Comparison of ENCODE assay signal across 8 cellular contexts in genomic region chr19:51108805-51109146, GRCh38. TPM values are rescaled to one million over a fixed set of nuclear protein-coding genes. Genes with fewer than 3 reads are reported as not detected.
A peak's percentile ranks its signal among the peaks of the same experiment; 100 is the strongest.
DNase-seq lines count a peak whose midpoint lies in the region; ATAC-seq and TF ChIP-seq lines count a peak whose summit lies in the region.

No MANE protein-coding gene starts in this region.

- CTCF ChIA-PET in WTC11 (lab: Charles Lee): interaction anchor here (1.1 to 1.4 kb wide), 2 partner anchors 14 to 150 kb away, joined by 3 to 4 read pairs; no protein-coding TSS in a partner anchor

- no peaks in the 10 kb centered on the region for H3K36me3 Mint-ChIP-seq in WTC11

- H3K4me1 Mint-ChIP-seq in WTC11: peaks cover 8% of the 10 kb centered on the region

- peaks cover 9% of the 10 kb centered on the region for H3K27me3 Mint-ChIP-seq in WTC11 (ENCODE audit: low read depth)

- peak; percentile 55 for DNase-seq in SKM-1 treated with dmso at 0.1 percent for 144 hours (lab: John Stamatoyannopoulos, UW; ENCODE audit: unreplicated experiment)
- DNase-seq in SKM-1 (lab: John Stamatoyannopoulos, UW; ENCODE audit: unreplicated experiment): no peak
- DNase-seq in WTC11 (ENCODE audit: low spot score): no peak
- DNase-seq in left ventricle myocardium superior: no peak
- DNase-seq in pons (ENCODE audit: low spot score): no peak
- no peak for DNase-seq in SIG-M5 (lab: John Stamatoyannopoulos, UW)

- no peaks in the 10 kb centered on the region for H3K9me3 Mint-ChIP-seq in WTC11

- H3K27ac Mint-ChIP-seq in WTC11: no peak overlapping the region

- ATAC-seq in HG02973 (IDR thresholded peaks at IDR 0.05; ENCODE audit: unreplicated experiment): peak; percentile 18
- ATAC-seq in WTC11: no peak
- ATAC-seq in left ventricle myocardium superior: peak; percentile 67

- intact Hi-C loops in left ventricle myocardium superior (cut with micrococcal nuclease): no loop called here

- peak overlapping the region in 14 of 21 experiments; percentile 8 to 90 (median 67) for H3K27ac ChIP-seq in skin epidermis

- H3K4me3 Mint-ChIP-seq in WTC11: peak overlapping the region; percentile 90

- POLR2A ChIA-PET in WTC11 (lab: Charles Lee): interaction anchor here (0.7 kb wide), 1 partner anchor 52 kb away, joined by 9 read pairs; no protein-coding TSS in a partner anchor

- no peak for TF ChIP-seq CTCF in WTC11 (IDR thresholded peaks at IDR 0.05)

- peak overlapping the region; percentile 59 to 85 (median 76) for H3K4me3 ChIP-seq in skin epidermis

TF ChIP-seq in WTC11, 78 proteins besides CTCF, POLR2A, EP300 and RAD21:
- no peak for TF ChIP-seq ATF2 (CRISPR knock-in tag; IDR thresholded peaks at IDR 0.05; ENCODE audit: borderline replicate concordance, low read depth)
- no peak for TF ChIP-seq SMAD4 (CRISPR knock-in tag; IDR thresholded peaks at IDR 0.05)
- TF ChIP-seq, protein P1, sequence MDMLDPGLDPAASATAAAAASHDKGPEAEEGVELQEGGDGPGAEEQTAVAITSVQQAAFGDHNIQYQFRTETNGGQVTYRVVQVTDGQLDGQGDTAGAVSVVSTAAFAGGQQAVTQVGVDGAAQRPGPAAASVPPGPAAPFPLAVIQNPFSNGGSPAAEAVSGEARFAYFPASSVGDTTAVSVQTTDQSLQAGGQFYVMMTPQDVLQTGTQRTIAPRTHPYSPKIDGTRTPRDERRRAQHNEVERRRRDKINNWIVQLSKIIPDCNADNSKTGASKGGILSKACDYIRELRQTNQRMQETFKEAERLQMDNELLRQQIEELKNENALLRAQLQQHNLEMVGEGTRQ (CRISPR knock-in tag; IDR thresholded peaks at IDR 0.05): no peak
- TF ChIP-seq ATF3 (CRISPR knock-in tag; conservative IDR thresholded peaks at IDR 0.05): no peak
- no peak for TF ChIP-seq FOXK1 (CRISPR knock-in tag; IDR thresholded peaks at IDR 0.05)
- no peak for TF ChIP-seq MXD4 (CRISPR knock-in tag; IDR thresholded peaks at IDR 0.05; ENCODE audit: borderline replicate concordance)
- no peak for TF ChIP-seq NFE2L1 (CRISPR knock-in tag; IDR thresholded peaks at IDR 0.05)
- TF ChIP-seq ZNF232 (CRISPR knock-in tag; IDR thresholded peaks at IDR 0.05): no peak
- TF ChIP-seq ETV6 (CRISPR knock-in tag; IDR thresholded peaks at IDR 0.05): no peak

RNA-seq across cellular contexts. Expression of gene CTU1, which starts 0.6 kb away (rescaled TPM):
- total RNA-seq in WTC11 (2021): 8.6 to 10.3 TPM (median 8.9 TPM) in 3 replicates
- 3.6 TPM for total RNA-seq in left ventricle myocardium superior

RNA-seq across cellular contexts. Expression of gene SIGLEC9, which starts 15.9 kb away (rescaled TPM):
- total RNA-seq in WTC11 (2021) (not detected in 3 replicates), left ventricle myocardium superior (1.4 TPM)

RNA-seq across cellular contexts. Expression of gene KLK14, which starts 26.1 kb away (rescaled TPM):
- total RNA-seq in WTC11 (2021) (1.1 to 1.6 TPM (median 1.4 TPM) in 3 replicates), left ventricle myocardium superior (0.89 TPM)

RNA-seq across cellular contexts. Expression of gene SIGLEC7, which starts 33.3 kb away (rescaled TPM):
- total RNA-seq in WTC11 (2021) (not detected in 3 replicates), left ventricle myocardium superior (0.50 TPM)

RNA-seq across cellular contexts. Expression of gene KLK13, which starts 43.9 kb away (rescaled TPM):
- 3.1 to 5.0 TPM (median 4.5 TPM) in 3 replicates for total RNA-seq in WTC11 (2021)
- total RNA-seq in left ventricle myocardium superior: not detected
